ENCODE assay signal across 12 cellular contexts in the genomic region with DNA sequence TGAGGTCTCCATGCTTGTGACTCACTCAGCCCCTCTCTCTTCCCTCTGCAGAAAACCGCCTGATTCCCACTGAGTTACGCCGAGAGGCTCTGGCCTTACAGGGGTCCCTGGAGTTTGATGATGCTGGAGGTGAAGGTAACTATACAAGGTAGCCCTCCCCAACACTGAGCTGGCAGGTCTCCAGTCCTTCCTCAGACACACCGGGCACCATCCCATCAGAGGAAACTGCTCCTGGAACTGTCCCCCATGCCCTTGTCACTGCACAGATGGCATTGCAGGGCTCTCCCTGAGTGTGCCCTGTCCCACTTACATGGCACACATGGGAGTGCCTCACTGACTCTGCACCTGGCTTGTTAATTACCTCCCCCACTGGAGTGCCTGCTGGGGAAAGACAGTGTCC. TPM values are rescaled to one million over a fixed set of nuclear protein-coding genes. Genes with fewer than 3 reads are reported as not detected.
A peak's percentile ranks its signal among the peaks of the same experiment; 100 is the strongest.
DNase-seq lines count a peak whose midpoint lies in the region; ATAC-seq and TF ChIP-seq lines count a peak whose summit lies in the region.
"Had no signal": no experiment of that assay in that cellular context is flagged by ENCODE, and none has a peak within 500 bp of the region (broad histone marks: within the 10 kb centered on the region; RNA-seq: fewer than 3 reads in every experiment).

No MANE protein-coding gene starts in this region.

- peaks cover 12% of the 10 kb centered on the region for H3K4me1 ChIP-seq in Loucy (ENCODE audit: insufficient read depth, low read length, poor library complexity, severe bottlenecking)
- peaks cover 9% of the 10 kb centered on the region for H3K4me1 ChIP-seq in upper lobe of right lung

- peak overlapping the region; percentile 82 for H3K4me2 ChIP-seq in Loucy (ENCODE audit: low read depth, low read length, poor library complexity, severe bottlenecking)

- peak overlapping the region; percentile 100 for H3K4me3 Mint-ChIP-seq in activated T-cell treated with anti-CD3 and anti-CD28 coated beads, Interleukin-2, amount 50 U/mL, for 24 hours
- peak overlapping the region; percentile 100 for H3K4me3 Mint-ChIP-seq in activated naive CD8-positive, alpha-beta T cell treated with anti-CD3 and anti-CD28 coated beads for 36 hours
- peak overlapping the region; percentile 98 for H3K4me3 Mint-ChIP-seq in neural crest cell

- H3K79me2 ChIP-seq in Loucy (ENCODE audit: insufficient read depth, low read length): peaks cover 41% of the 10 kb centered on the region

- H4K20me1 ChIP-seq in Loucy (ENCODE audit: insufficient read depth, low read length, poor library complexity, severe bottlenecking): peaks cover 9% of the 10 kb centered on the region

- no peak for TF ChIP-seq CTCF in Loucy (conservative IDR thresholded peaks at IDR 0.05; ENCODE audit: low read length)
- TF ChIP-seq CTCF in neural crest cell (conservative IDR thresholded peaks at IDR 0.05): no peak
- TF ChIP-seq CTCF in upper lobe of right lung (IDR thresholded peaks at IDR 0.05): no peak

- no peak overlapping the region for H2AFZ ChIP-seq in Loucy (ENCODE audit: low read length)

- intact Hi-C loops in upper lobe of right lung (cut with DNase I): no loop called here

- H3K9me3 ChIP-seq in Loucy (ENCODE audit: insufficient read depth, low read depth, low read length) (no peaks in the 10 kb centered on the region), upper lobe of right lung (no peaks in the 10 kb centered on the region)

- H3K27me3 ChIP-seq in Loucy (ENCODE audit: insufficient read depth, low read length, poor library complexity, severe bottlenecking): no peaks in the 10 kb centered on the region
- H3K27me3 ChIP-seq in upper lobe of right lung: no peaks in the 10 kb centered on the region

- H3K27ac Mint-ChIP-seq in activated T-cell treated with anti-CD3 and anti-CD28 coated beads, Interleukin-2, amount 50 U/mL, for 24 hours: peak overlapping the region; percentile 99
- H3K27ac Mint-ChIP-seq in activated naive CD8-positive, alpha-beta T cell treated with anti-CD3 and anti-CD28 coated beads for 36 hours: peak overlapping the region; percentile 28
- no peak overlapping the region for H3K27ac Mint-ChIP-seq in neural crest cell (ENCODE audit: unreplicated experiment)
- H3K27ac Mint-ChIP-seq: memory B cell had no signal

- peaks cover 93% of the 10 kb centered on the region for H3K36me3 Mint-ChIP-seq in activated T-cell treated with anti-CD3 and anti-CD28 coated beads, Interleukin-2, amount 50 U/mL, for 24 hours (ENCODE audit: low read depth)
- peaks cover 60% of the 10 kb centered on the region for H3K36me3 Mint-ChIP-seq in activated naive CD8-positive, alpha-beta T cell treated with anti-CD3 and anti-CD28 coated beads for 36 hours
- peaks cover 18% of the 10 kb centered on the region for H3K36me3 Mint-ChIP-seq in neural crest cell (ENCODE audit: low read depth)

- no peaks in the 10 kb centered on the region for H3F3A ChIP-seq in Loucy (ENCODE audit: low read depth)

- H3K27ac ChIP-seq in upper lobe of right lung: no peak overlapping the region
- H3K27ac ChIP-seq: KMS-11 had no signal

- H3K4me3 ChIP-seq in Loucy (ENCODE audit: low read length, poor library complexity, severe bottlenecking) (peak overlapping the region; percentile 79), upper lobe of right lung (no peak overlapping the region)

- DNase-seq in activated T-cell treated with anti-CD3 and anti-CD28 coated beads, Interleukin-2, amount 50 U/mL, for 24 hours: no peak
- DNase-seq in activated T-cell treated with anti-CD3 and anti-CD28 coated beads, Interleukin-2, amount 50 U/mL, for 1 hour: no peak
- no peak for DNase-seq in activated naive CD8-positive, alpha-beta T cell treated with anti-CD3 and anti-CD28 coated beads for 36 hours
- no peak for DNase-seq in neural crest cell (ENCODE audit: low read depth, low spot score)
- no peak for DNase-seq in upper lobe of right lung
- no peak for DNase-seq in COLO668 (lab: John Stamatoyannopoulos, UW; ENCODE audit: unreplicated experiment)
- no peak for DNase-seq in NCI-H2227 (lab: John Stamatoyannopoulos, UW; ENCODE audit: unreplicated experiment)
- DNase-seq: activated CD4-positive, alpha-beta T cell treated with anti-CD3 and anti-CD28 coated beads for 48 hours; NCI-H510A treated with DMSO at 0.1 percent for 48 hours had no signal

- H3K9ac ChIP-seq in Loucy (ENCODE audit: low read depth, low read length, poor library complexity, severe bottlenecking): no peak overlapping the region

- H3K27me3 Mint-ChIP-seq in activated T-cell treated with anti-CD3 and anti-CD28 coated beads, Interleukin-2, amount 50 U/mL, for 24 hours: no peaks in the 10 kb centered on the region
- no peaks in the 10 kb centered on the region for H3K27me3 Mint-ChIP-seq in activated naive CD8-positive, alpha-beta T cell treated with anti-CD3 and anti-CD28 coated beads for 36 hours
- no peaks in the 10 kb centered on the region for H3K27me3 Mint-ChIP-seq in neural crest cell (ENCODE audit: low read depth)
- H3K27me3 Mint-ChIP-seq: memory B cell had no signal

- no peaks in the 10 kb centered on the region for H3K9me2 ChIP-seq in Loucy (replicated peaks; ENCODE audit: low read depth, low read length)

- H3K4me1 Mint-ChIP-seq in activated T-cell treated with anti-CD3 and anti-CD28 coated beads, Interleukin-2, amount 50 U/mL, for 24 hours (ENCODE audit: low read depth): peaks cover 71% of the 10 kb centered on the region
- peaks cover 45% of the 10 kb centered on the region for H3K4me1 Mint-ChIP-seq in activated naive CD8-positive, alpha-beta T cell treated with anti-CD3 and anti-CD28 coated beads for 36 hours
- H3K4me1 Mint-ChIP-seq in neural crest cell: peaks cover 15% of the 10 kb centered on the region

- ATAC-seq in upper lobe of right lung: no peak

- no peaks in the 10 kb centered on the region for H3K9me3 Mint-ChIP-seq in activated T-cell treated with anti-CD3 and anti-CD28 coated beads, Interleukin-2, amount 50 U/mL, for 24 hours
- no peaks in the 10 kb centered on the region for H3K9me3 Mint-ChIP-seq in activated naive CD8-positive, alpha-beta T cell treated with anti-CD3 and anti-CD28 coated beads for 36 hours
- H3K9me3 Mint-ChIP-seq in neural crest cell: no peaks in the 10 kb centered on the region
- H3K9me3 Mint-ChIP-seq: memory B cell had no signal

- H3K36me3 ChIP-seq in Loucy (ENCODE audit: insufficient read depth, low read length) (peaks cover 30% of the 10 kb centered on the region; the same call in 1 of the 2 replicates), upper lobe of right lung (peaks cover 52% of the 10 kb centered on the region)

RNA-seq across cellular contexts. Expression of gene IMP4, which starts 1.9 kb away (rescaled TPM):
- 100 to 1,000 TPM; 225 TPM for total RNA-seq in activated naive CD8-positive, alpha-beta T cell treated with anti-CD3 and anti-CD28 coated beads for 36 hours
- total RNA-seq in neural crest cell: 62.1 and 69.1 TPM in 2 replicates
- 55.7 TPM for total RNA-seq in upper lobe of right lung

RNA-seq across cellular contexts. Expression of gene PTPN18, which starts 11.3 kb away (rescaled TPM):
- total RNA-seq in activated naive CD8-positive, alpha-beta T cell treated with anti-CD3 and anti-CD28 coated beads for 36 hours: 10 to 100 TPM; 36.4 to 37.2 TPM
- total RNA-seq in neural crest cell (30.4 and 31.3 TPM in 2 replicates), upper lobe of right lung (67.8 TPM)
